ENCODE assay signal across 8 cellular contexts in genomic region chr9:33161589-33162132, GRCh38. TPM values are rescaled to one million over a fixed set of nuclear protein-coding genes. Genes with fewer than 3 reads are reported as not detected.
DNase-seq lines count a peak whose midpoint lies in the region; ATAC-seq and TF ChIP-seq lines count a peak whose summit lies in the region.

No MANE protein-coding gene starts in this region.

- DNase-seq in GM12865 (ENCODE audit: low read depth) = no peak
- peak; percentile 89 for DNase-seq in PC-3
- peak; percentile 49 for DNase-seq in fibroblast of peridontal ligament (ENCODE audit: extremely low read depth)
- DNase-seq in H4 (ENCODE audit: low spot score) = no peak
- no peak for DNase-seq in KBM-7
- DNase-seq in NOMO-1 (lab: John Stamatoyannopoulos, UW; ENCODE audit: unreplicated experiment in 2 of 2) = no peak
- DNase-seq in HuH-7.5 (ENCODE audit: low spot score) = no peak

- peak overlapping the region; percentile 82 for H3K4me2 ChIP-seq in PC-3 (ENCODE audit: low read length)

- H3K27me3 ChIP-seq in PC-3 (ENCODE audit: low read length) = no peaks in the 10 kb centered on the region

- no peak overlapping the region for H2AFZ ChIP-seq in PC-3 (ENCODE audit: low read length)

- peak; percentile 50 for ATAC-seq in PC-3

- TSS peak; percentile 62 for BruUV-seq in PC-3 (replicated peaks; lab: Mats Ljungman, UMichigan)

- no peaks in the 10 kb centered on the region for H3K9me3 ChIP-seq in PC-3 (ENCODE audit: low read length)

- H3K79me2 ChIP-seq in PC-3 (ENCODE audit: low read length) = peaks cover 95% of the 10 kb centered on the region

- H3K9me2 ChIP-seq in PC-3 (replicated peaks; ENCODE audit: low read length) = no peaks in the 10 kb centered on the region

- H3K36me3 ChIP-seq in PC-3 (ENCODE audit: low read depth, low read length) = no peaks in the 10 kb centered on the region

- peaks cover 9% of the 10 kb centered on the region for H3F3A ChIP-seq in PC-3 (ENCODE audit: low read length, unreplicated experiment)

- POLR2A ChIA-PET in PC-3 (lab: Charles Lee; ENCODE audit: unreplicated experiment) = no interaction called here

- no peaks in the 10 kb centered on the region for H4K20me1 ChIP-seq in PC-3 (ENCODE audit: low read length)

- intact Hi-C loops in PC-3 (cut with micrococcal nuclease) = loop anchor here (5.0 kb wide), 1 partner anchor 44 kb away; no protein-coding TSS in a partner anchor

- in situ Hi-C loops in KBM-7 (cut with MboI; ENCODE audit: low pct_unique_long_range_greater_than_20kb, low sequenced_read_pairs) = no loop called here

- H3K9ac ChIP-seq in PC-3 (ENCODE audit: low read length) = peak overlapping the region; percentile 85

- H3K27ac ChIP-seq in PC-3 (ENCODE audit: low read length) = peak overlapping the region; percentile 100
- peak overlapping the region; percentile 54 to 99 (median 93) for H3K27ac ChIP-seq in skin epidermis

- TF ChIP-seq CTCF in GM12865 (IDR thresholded peaks at IDR 0.05; ENCODE audit: insufficient read depth, low read depth, low read length, missing control alignments) (no peak), PC-3 (conservative IDR thresholded peaks at IDR 0.05; ENCODE audit: low read depth, low read length) (no peak)

- H3K4me1 ChIP-seq in PC-3 (ENCODE audit: insufficient read depth, low read length) = peaks cover 82% of the 10 kb centered on the region

- H3K4me3 ChIP-seq in GM12865 (ENCODE audit: low read depth, low read length) = peak overlapping the region; percentile 42
- peak overlapping the region; percentile 64 for H3K4me3 ChIP-seq in PC-3 (ENCODE audit: low read length)
- H3K4me3 ChIP-seq in skin epidermis = no peak overlapping the region

- CTCF ChIA-PET in PC-3 (lab: Charles Lee) = no interaction called here

RNA-seq across cellular contexts. Expression of gene B4GALT1, which starts 5.5 kb away (rescaled TPM):
- total RNA-seq in PC-3 (2014; rRNA removed) = 14.8 and 23.1 TPM in 2 replicates
- 33.5 and 34.5 TPM in 2 replicates for total RNA-seq in H4 (2014; rRNA removed; shearing (Covaris generic))

Comparison
In these comparisons a context has a peak if more than half of its experiments do, and no peak if none do; other contexts are left out.
1. DNase-seq: peak in PC-3 (single experiment) and fibroblast of peridontal ligament (single experiment); none in GM12865 (single experiment), H4 (single experiment), KBM-7 (single experiment), NOMO-1 (0 of 2) and HuH-7.5 (single experiment).
2. H3K4me3 ChIP-seq: peak in GM12865 (single experiment) and PC-3 (single experiment); none in skin epidermis (0 of 7).